Comparison of ENCODE assay signal across 8 cellular contexts in genomic region chr15:63896336-63897115, GRCh38.
DNase-seq lines count a peak whose midpoint lies in the region; ATAC-seq, FAIRE-seq and TF ChIP-seq lines count a peak whose summit lies in the region.

No MANE protein-coding gene starts in this region.

- ATAC-seq in GM19023 (IDR thresholded peaks at IDR 0.05; ENCODE audit: unreplicated experiment) = peak; percentile 79
- ATAC-seq in HG03066 (IDR thresholded peaks at IDR 0.05; ENCODE audit: low read depth, unreplicated experiment) = peak; percentile 76
- peak; percentile 30 for ATAC-seq in RWPE2 (ENCODE audit: low read depth)

- peaks cover 0 to 6% (median 3%) of the 10 kb centered on the region in 7 donors for H3K9me3 Mint-ChIP-seq in CD14-positive monocyte

- H3K27ac ChIP-seq in RWPE2 (ENCODE audit: poor library complexity, severe bottlenecking) (no peak overlapping the region), small intestine (ENCODE audit: low read depth in 1 of 2, low read length in 1 of 2) (peak overlapping the region in 1 of 2 donors; percentile 43)

- H3K27me3 Mint-ChIP-seq in CD14-positive monocyte (ENCODE audit: low read depth in 3 of 3) = peaks cover 0 to 7% (median 1%) of the 10 kb centered on the region in 3 donors

- H3K4me3 ChIP-seq in RWPE2 (ENCODE audit: severe bottlenecking) (no peak overlapping the region), fibroblast of pulmonary artery (replicated peaks; ENCODE audit: low read depth, low read length) (no peak overlapping the region), small intestine (ENCODE audit: low read depth in 1 of 2, low read length in 2 of 2) (no peak overlapping the region)

- H3K9me3 ChIP-seq in RWPE2 (ENCODE audit: severe bottlenecking) = no peaks in the 10 kb centered on the region
- no peaks in the 10 kb centered on the region for H3K9me3 ChIP-seq in small intestine (ENCODE audit: control insufficient read depth, low read depth)

- H3K36me3 ChIP-seq in RWPE2 (ENCODE audit: low read depth) (no peaks in the 10 kb centered on the region), small intestine (ENCODE audit: control insufficient read depth in 2 of 2, insufficient read depth in 2 of 2, low read length in 2 of 2) (no peaks in the 10 kb centered on the region)

- no peaks in the 10 kb centered on the region for H3K27me3 ChIP-seq in RWPE2 (ENCODE audit: insufficient read depth, poor library complexity, severe bottlenecking)
- H3K27me3 ChIP-seq in small intestine (ENCODE audit: control insufficient read depth in 2 of 2, insufficient read depth in 2 of 2, low read length in 2 of 2) = no peaks in the 10 kb centered on the region

- H3K4me1 Mint-ChIP-seq in CD14-positive monocyte = peaks cover 79% of the 10 kb centered on the region

- H3K4me3 Mint-ChIP-seq in CD14-positive monocyte = peak overlapping the region in 1 of 2 donors; percentile 36

- 56 to 67% (median 61%) methylated on average over 15 of the region's 15 CpGs for WGBS in small intestine, 3 donors

- intact Hi-C loops in CD14-positive monocyte (cut with micrococcal nuclease) = no loop called here

- no peak for TF ChIP-seq CTCF in CD14-positive monocyte (IDR thresholded peaks at IDR 0.05)
- no peak for TF ChIP-seq CTCF in RWPE2 (IDR thresholded peaks at IDR 0.05; ENCODE audit: poor library complexity, severe bottlenecking)
- TF ChIP-seq CTCF in fibroblast of pulmonary artery (IDR thresholded peaks at IDR 0.05; ENCODE audit: low read length, missing control alignments) = no peak

- FAIRE-seq in small intestine (lab: Jason Lieb, UNC) = no peak

- H3K4me1 ChIP-seq in RWPE2 (ENCODE audit: insufficient read depth, poor library complexity, severe bottlenecking) = no peaks in the 10 kb centered on the region
- peaks cover 0 to 2% of the 10 kb centered on the region in 2 donors for H3K4me1 ChIP-seq in small intestine (ENCODE audit: control insufficient read depth in 2 of 2, insufficient read depth in 1 of 2, low read depth in 1 of 2, low read length in 1 of 2)

- H3K27ac Mint-ChIP-seq in CD14-positive monocyte = peak overlapping the region; percentile 64 to 88 (median 78)

- no peaks in the 10 kb centered on the region for H3K36me3 Mint-ChIP-seq in CD14-positive monocyte

- DNase-seq in CD14-positive monocyte (ENCODE audit: low spot score) = peak; percentile 63
- DNase-seq in RWPE2 (ENCODE audit: low spot score) = no peak
- peak; percentile 50 for DNase-seq in fibroblast of pulmonary artery (ENCODE audit: low read depth)
- peak; percentile 26 for DNase-seq in small intestine
- no peak for DNase-seq in NCI-H345 (lab: John Stamatoyannopoulos, UW)
- DNase-seq in DMS153 (lab: John Stamatoyannopoulos, UW) = no peak

Comparison
In these comparisons a context has a peak if more than half of its experiments do, and no peak if none do; other contexts are left out.
1. DNase-seq: peak in CD14-positive monocyte (single experiment), fibroblast of pulmonary artery (single experiment) and small intestine (single experiment); none in RWPE2 (single experiment), NCI-H345 (single experiment) and DMS153 (single experiment).
2. Peak in every context shown above with its lines, with median percentiles within 50 percentile points of each other: ATAC-seq.